Comparison of ENCODE assay signal across 23 cellular contexts in genomic region chr17:66307257-66307656, GRCh38. TPM values are rescaled to one million over a fixed set of nuclear protein-coding genes. Genes with fewer than 3 reads are reported as not detected.
DNase-seq lines count a peak whose midpoint lies in the region; ATAC-seq and FAIRE-seq lines count a peak whose summit lies in the region.
"Had no signal": no experiment of that assay in that cellular context is flagged by ENCODE, and none has a peak within 500 bp of the region (broad histone marks: within the 10 kb centered on the region; RNA-seq: fewer than 3 reads in every experiment).

No MANE protein-coding gene starts in this region.

- peaks cover 11% of the 10 kb centered on the region for H3K4me1 ChIP-seq in rectal smooth muscle tissue (ENCODE audit: control insufficient read depth, insufficient read depth, low read length)
- H3K4me1 ChIP-seq: SJCRH30 had no signal

- H3K36me3 Mint-ChIP-seq in activated naive CD4-positive, alpha-beta T cell treated with anti-CD3 and anti-CD28 coated beads for 36 hours (ENCODE audit: low read depth), result peaks cover 60% of the 10 kb centered on the region
- H3K36me3 Mint-ChIP-seq in activated naive CD4-positive, alpha-beta T cell treated with anti-CD3 and anti-CD28 coated beads, Interleukin-2, amount 50 U/mL, for 72 hours, result peaks cover 67 to 79% of the 10 kb centered on the region in 2 donors
- H3K36me3 Mint-ChIP-seq: stimulated activated memory B cell treated with anti-CD40 and anti-IgM and Interleukin-4, amounts not matched to agents 10 μg/mL and 1 μg/mL and 100 μg/mL, for 72 hours had no signal

- no peaks in the 10 kb centered on the region for H3K9me3 ChIP-seq in KOPT-K1 (ENCODE audit: insufficient read depth, low read length, poor library complexity, severe bottlenecking)
- H3K9me3 ChIP-seq: left ventricle myocardium inferior, SJCRH30, thoracic aorta had no signal

- H3K4me1 Mint-ChIP-seq in activated naive CD4-positive, alpha-beta T cell treated with anti-CD3 and anti-CD28 coated beads for 36 hours (ENCODE audit: low read depth), result peaks cover 59% of the 10 kb centered on the region

- peak overlapping the region; percentile 23 for H3K27ac ChIP-seq in KOPT-K1 (ENCODE audit: low read depth, low read length, poor library complexity, severe bottlenecking)
- peak overlapping the region; percentile 42 for H3K27ac ChIP-seq in rectal smooth muscle tissue (ENCODE audit: low read depth, low read length)
- H3K27ac ChIP-seq: epithelial cell of prostate, left ventricle myocardium inferior, SJCRH30, thoracic aorta had no signal

- no peak for ATAC-seq in activated naive CD4-positive, alpha-beta T cell treated with anti-CD3 and anti-CD28 coated beads, Interleukin-2, amount 50 U/mL, for 72 hours
- ATAC-seq: stimulated activated memory B cell treated with anti-CD40 and anti-IgM and Interleukin-4, amounts not matched to agents 10 μg/mL and 1 μg/mL and 100 μg/mL, for 72 hours had no signal

- no peaks in the 10 kb centered on the region for H3K27me3 ChIP-seq in rectal smooth muscle tissue (ENCODE audit: control insufficient read depth, insufficient read depth, low read length)
- H3K27me3 ChIP-seq: SJCRH30 had no signal

- H3K36me3 ChIP-seq in KOPT-K1 (ENCODE audit: insufficient read depth, low read length) (peaks cover 55% of the 10 kb centered on the region), rectal smooth muscle tissue (ENCODE audit: control insufficient read depth, insufficient read depth, low read length) (peaks cover 3% of the 10 kb centered on the region)
- H3K36me3 ChIP-seq: left ventricle myocardium inferior, thoracic aorta had no signal

- H3K27ac Mint-ChIP-seq in activated naive CD4-positive, alpha-beta T cell treated with anti-CD3 and anti-CD28 coated beads for 36 hours, result peak overlapping the region; percentile 95
- H3K27ac Mint-ChIP-seq in activated naive CD4-positive, alpha-beta T cell treated with anti-CD3 and anti-CD28 coated beads, Interleukin-2, amount 50 U/mL, for 72 hours, result peak overlapping the region; percentile 89 to 98
- H3K27ac Mint-ChIP-seq: activated B cell treated with CpG ODN at 0.5 μM for 24 hours; CD14-positive monocyte; stimulated activated memory B cell treated with anti-CD40 and anti-IgM and Interleukin-4, amounts not matched to agents 10 μg/mL and 1 μg/mL and 100 μg/mL, for 72 hours had no signal

- no peak for DNase-seq in activated naive CD4-positive, alpha-beta T cell treated with anti-CD3 and anti-CD28 coated beads for 36 hours
- DNase-seq in activated naive CD4-positive, alpha-beta T cell treated with Interleukin-2 at 50 U/mL for 16 hours, result no peak
- no peak for DNase-seq in activated naive CD4-positive, alpha-beta T cell treated with anti-CD3 and anti-CD28 coated beads, Interleukin-2, amount 50 U/mL, for 72 hours (ENCODE audit: low spot score in 2 of 2)
- no peak for DNase-seq in islet precursor cell
- DNase-seq in GM19239 (ENCODE audit: insufficient read length, low spot score), result no peak
- no peak for DNase-seq in germinal center (ENCODE audit: low spot score)
- DNase-seq: activated B cell treated with CpG ODN at 0.5 μM for 24 hours, activated gamma-delta T cell, foreskin fibroblast, HCEC 1CT, left ventricle myocardium inferior, midbrain, SJCRH30, T1000 had no signal

- H3K9ac ChIP-seq in rectal smooth muscle tissue (ENCODE audit: low read length), result no peak overlapping the region

- no peak for FAIRE-seq in GM19239 (lab: Jason Lieb, UNC)
- FAIRE-seq: G401.6, RCC 7860 had no signal

- H3K4me3 ChIP-seq in rectal smooth muscle tissue (ENCODE audit: low read length), result no peak overlapping the region
- H3K4me3 ChIP-seq: left ventricle myocardium inferior, SJCRH30, thoracic aorta had no signal

- H3K27me3 Mint-ChIP-seq in activated naive CD4-positive, alpha-beta T cell treated with anti-CD3 and anti-CD28 coated beads for 36 hours (ENCODE audit: low read depth), result no peaks in the 10 kb centered on the region

- intact Hi-C loops in activated naive CD4-positive, alpha-beta T cell treated with anti-CD3 and anti-CD28 coated beads for 36 hours (cut with micrococcal nuclease), result loop anchor here (2.0 to 10.0 kb wide), 4 partner anchors 105 to 1332 kb away; no protein-coding TSS in a partner anchor

- CTCF ChIA-PET in activated naive CD4-positive, alpha-beta T cell treated with anti-CD3 and anti-CD28 coated beads for 36 hours (lab: Charles Lee), result interaction anchor here (1.0 to 1.6 kb wide), 3 partner anchors 9 to 116 kb away, joined by 3 to 4 read pairs (median 3); no protein-coding TSS in a partner anchor

- H3K9me3 Mint-ChIP-seq in activated naive CD4-positive, alpha-beta T cell treated with anti-CD3 and anti-CD28 coated beads for 36 hours, result no peaks in the 10 kb centered on the region
- no peaks in the 10 kb centered on the region for H3K9me3 Mint-ChIP-seq in activated naive CD4-positive, alpha-beta T cell treated with anti-CD3 and anti-CD28 coated beads, Interleukin-2, amount 50 U/mL, for 72 hours
- H3K9me3 Mint-ChIP-seq: activated B cell treated with CpG ODN at 0.5 μM for 24 hours; CD14-positive monocyte; nephron; stimulated activated memory B cell treated with anti-CD40 and anti-IgM and Interleukin-4, amounts not matched to agents 10 μg/mL and 1 μg/mL and 100 μg/mL, for 72 hours had no signal

- H3K4me3 Mint-ChIP-seq in activated naive CD4-positive, alpha-beta T cell treated with anti-CD3 and anti-CD28 coated beads for 36 hours, result peak overlapping the region; percentile 73
- H3K4me3 Mint-ChIP-seq: activated B cell treated with CpG ODN at 0.5 μM for 24 hours; CD14-positive monocyte; stimulated activated memory B cell treated with anti-CD40 and anti-IgM and Interleukin-4, amounts not matched to agents 10 μg/mL and 1 μg/mL and 100 μg/mL, for 72 hours had no signal

RNA-seq across cellular contexts. Expression of gene PRKCA, which starts 4.8 kb away (rescaled TPM):
- 10 to 100 TPM; 78.4 to 79.7 TPM for total RNA-seq in activated naive CD4-positive, alpha-beta T cell treated with anti-CD3 and anti-CD28 coated beads for 36 hours
- 100 to 1,000 TPM; 104 to 119 TPM for total RNA-seq in activated naive CD4-positive, alpha-beta T cell treated with anti-CD3 and anti-CD28 coated beads, Interleukin-2, amount 50 U/mL, for 72 hours
